Comparison of ENCODE assay signal across 10 cellular contexts in the genomic region with DNA sequence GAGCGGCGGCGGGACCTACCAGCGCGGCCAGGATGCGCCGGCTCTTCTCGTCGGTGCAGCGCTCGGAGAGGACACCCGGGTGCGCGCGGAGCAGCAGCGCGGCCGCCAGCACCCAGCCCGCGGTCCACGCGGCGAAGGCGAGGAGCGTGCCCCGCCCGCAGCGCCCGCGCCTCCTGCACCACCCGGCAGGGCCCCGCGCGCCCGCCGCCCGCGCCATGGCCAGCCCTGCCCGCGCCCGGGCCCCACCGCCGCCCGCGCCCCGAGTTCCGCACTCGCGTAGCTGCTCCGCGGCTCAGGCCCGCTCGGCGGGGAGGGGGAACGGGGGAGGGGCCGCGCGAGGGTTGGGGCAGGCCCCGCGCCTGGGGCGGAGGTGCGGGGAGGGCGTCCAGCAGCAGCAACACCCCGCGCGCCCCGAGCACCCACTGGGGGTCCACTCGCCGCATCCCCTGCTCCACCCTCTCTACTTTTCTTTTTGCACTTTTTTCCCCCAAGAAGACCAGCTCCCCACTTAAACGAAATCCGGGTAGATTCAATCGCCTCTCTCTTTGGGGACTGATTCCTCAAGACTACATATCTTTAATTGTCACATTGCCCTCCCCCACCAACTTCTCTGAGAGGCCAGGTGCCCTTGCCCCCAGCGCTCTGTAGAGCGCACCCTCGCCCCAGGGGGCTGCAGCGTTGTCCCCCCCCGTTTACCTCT. TPM values are rescaled to one million over a fixed set of nuclear protein-coding genes. Genes with fewer than 3 reads are reported as not detected.
DNase-seq lines count a peak whose midpoint lies in the region; ATAC-seq, FAIRE-seq and TF ChIP-seq lines count a peak whose summit lies in the region.
"Had no signal": no experiment of that assay in that cellular context is flagged by ENCODE, and none has a peak within 500 bp of the region (broad histone marks: within the 10 kb centered on the region; RNA-seq: fewer than 3 reads in every experiment).

A gene (minus strand): TSS at position 266 of the 700 bp plus-strand sequence. CDS start 49 bp downstream, at position 217.

- no peak within 1 kb of the TSS for H3K18ac ChIP-seq in H9 (ENCODE audit: insufficient read length, low read depth, low read length)

- no peak within 1 kb of the TSS for H2BK20ac ChIP-seq in H9 (ENCODE audit: low read depth, low read length, poor library complexity, severe bottlenecking)

- H3T11ph ChIP-seq in H9 (ENCODE audit: low read length) = no peak within 1 kb of the TSS

- H3K27me3 ChIP-seq in H9 (ENCODE audit: insufficient read depth, low read length) (peaks cover 27% of the 10 kb centered on the region; the same call in 1 of the 2 replicates), iPS DF 6.9 (ENCODE audit: control insufficient read depth, insufficient read depth, low read length) (peaks cover 24% of the 10 kb centered on the region), sigmoid colon (peaks cover 19 to 57% (median 46%) of the 10 kb centered on the region in 3 donors)

- H3K4me3 ChIP-seq in iPS DF 6.9 (ENCODE audit: low read length) = peak within 1 kb of the TSS; percentile 69
- H3K4me3 ChIP-seq in sigmoid colon = peak within 1 kb of the TSS; percentile 21 to 52 (median 43)

- no peak within 1 kb of the TSS for H4K91ac ChIP-seq in H9 (ENCODE audit: insufficient read length, low read depth, low read length)

- H3K27me3 Mint-ChIP-seq in H9 (ENCODE audit: low read depth) = peaks cover 73% of the 10 kb centered on the region
- H3K27me3 Mint-ChIP-seq in activated naive CD8-positive, alpha-beta T cell treated with anti-CD3 and anti-CD28 coated beads for 36 hours = peaks cover 45% of the 10 kb centered on the region

- H3K4me1 Mint-ChIP-seq in H9 = peaks cover 12 to 24% of the 10 kb centered on the region in 2 experiments
- H3K4me1 Mint-ChIP-seq in activated naive CD8-positive, alpha-beta T cell treated with anti-CD3 and anti-CD28 coated beads for 36 hours = peaks cover 15% of the 10 kb centered on the region

- H3K27ac ChIP-seq in H9 (ENCODE audit: insufficient read length, low read depth, low read length) = no peak within 1 kb of the TSS
- H3K27ac ChIP-seq in iPS DF 6.9 (ENCODE audit: low read length) = no peak within 1 kb of the TSS
- no peak within 1 kb of the TSS for H3K27ac ChIP-seq in sigmoid colon

- H3K56ac ChIP-seq in H9 (ENCODE audit: insufficient read length, low read depth, low read length) = no peak within 1 kb of the TSS

- no peak within 1 kb of the TSS for H3K9ac ChIP-seq in H9 (ENCODE audit: extremely low read depth, insufficient read length, low read length)

- WGBS in H9 (ENCODE audit: extremely low coverage, insufficient read length, low lambda C conversion rate) = no CpG with 5 or more reads among the region's 77 CpGs
- no CpG with 5 or more reads among the region's 77 CpGs for WGBS in iPS DF 6.9 (ENCODE audit: insufficient coverage, insufficient read length)
- WGBS in sigmoid colon, 2 donors = 2% methylated on average over 77 of the region's 77 CpGs

- H2BK5ac ChIP-seq in H9 (ENCODE audit: insufficient read length, low read length) = no peak within 1 kb of the TSS

- H3K4me2 ChIP-seq in H9 (ENCODE audit: insufficient read depth, insufficient read length, low read length) = peak within 1 kb of the TSS; percentile 50

- H3K23ac ChIP-seq in H9 (ENCODE audit: insufficient read length, low read depth, low read length) = no peak within 1 kb of the TSS

- H2BK15ac ChIP-seq in H9 (ENCODE audit: low read depth, low read length) = no peak within 1 kb of the TSS

- intact Hi-C loops in sigmoid colon (cut with DNase I) = no loop called here

- no peak within 1 kb of the TSS for H2AK5ac ChIP-seq in H9 (ENCODE audit: insufficient read length, low read length)

- no peak for FAIRE-seq in urothelium cell line (lab: Jason Lieb, UNC)

- no peak within 1 kb of the TSS for H2AFZ ChIP-seq in H9 (ENCODE audit: low read length)

- TF ChIP-seq CTCF in H9 (conservative IDR thresholded peaks at IDR 0.05) (no peak), sigmoid colon (IDR thresholded peaks at IDR 0.05) (no peak)

- peak within 1 kb of the TSS; percentile 70 to 95 for H3K4me3 Mint-ChIP-seq in H9
- peak within 1 kb of the TSS; percentile 78 for H3K4me3 Mint-ChIP-seq in activated naive CD8-positive, alpha-beta T cell treated with anti-CD3 and anti-CD28 coated beads for 36 hours

- H3K4ac ChIP-seq in H9 (ENCODE audit: low read depth, low read length) = no peak within 1 kb of the TSS

- H3K79me2 ChIP-seq in H9 (ENCODE audit: insufficient read depth, low read length) = no peaks in the 10 kb centered on the region

- H3K36me3 ChIP-seq in iPS DF 6.9 (ENCODE audit: control insufficient read depth, insufficient read depth, low read length) (no peaks in the 10 kb centered on the region; the same call in 1 of the 2 replicates), sigmoid colon (no peaks in the 10 kb centered on the region)

- no peaks in the 10 kb centered on the region for H4K20me1 ChIP-seq in H9 (ENCODE audit: control insufficient read depth, insufficient read depth, insufficient read length)

- no peaks in the 10 kb centered on the region; a peak in 1 of 7 replicates for H3K36me3 Mint-ChIP-seq in H9 (ENCODE audit: insufficient read depth in 1 of 3, low read depth in 3 of 3)
- no peaks in the 10 kb centered on the region for H3K36me3 Mint-ChIP-seq in activated naive CD8-positive, alpha-beta T cell treated with anti-CD3 and anti-CD28 coated beads for 36 hours

- H3K23me2 ChIP-seq in H9 (ENCODE audit: insufficient read length, low read depth, low read length, poor library complexity, severe bottlenecking) = peaks cover 6% of the 10 kb centered on the region

- no peaks in the 10 kb centered on the region; the same call in 1 of the 2 replicates for H3K4me1 ChIP-seq in H9 (ENCODE audit: insufficient read depth, low read length)
- H3K4me1 ChIP-seq in iPS DF 6.9 (ENCODE audit: control insufficient read depth, insufficient read depth, low read length) = 0 out of 2 replicates have a peak, but pooled peaks cover 1% of the 10 kb centered on the region
- peaks cover 0 to 20% (median 19%) of the 10 kb centered on the region in 4 donors for H3K4me1 ChIP-seq in sigmoid colon

- H2BK12ac ChIP-seq in H9 (ENCODE audit: insufficient read length, low read depth, low read length) = no peak within 1 kb of the TSS

- ATAC-seq in HG03175 (IDR thresholded peaks at IDR 0.05; ENCODE audit: unreplicated experiment) = no peak

- TF ChIP-seq EP300 in sigmoid colon (IDR thresholded peaks at IDR 0.05) = no peak

- H3K9me3 Mint-ChIP-seq in H9 = no peaks in the 10 kb centered on the region; a peak in 2 of 5 replicates
- no peaks in the 10 kb centered on the region for H3K9me3 Mint-ChIP-seq in activated naive CD8-positive, alpha-beta T cell treated with anti-CD3 and anti-CD28 coated beads for 36 hours

- H3K27ac Mint-ChIP-seq in H9 = no peak within 1 kb of the TSS
- H3K27ac Mint-ChIP-seq in activated naive CD8-positive, alpha-beta T cell treated with anti-CD3 and anti-CD28 coated beads for 36 hours = no peak within 1 kb of the TSS

- DNase-seq in H9 = no peak
- peak; percentile 22 for DNase-seq in activated naive CD8-positive, alpha-beta T cell treated with anti-CD3 and anti-CD28 coated beads for 36 hours
- DNase-seq in iPS DF 6.9 (ENCODE audit: low read depth, low spot score) = no peak
- no peak for DNase-seq in sigmoid colon
- DNase-seq in urothelium cell line (ENCODE audit: low spot score) = no peak
- no peak for DNase-seq in NCI-H2171 (lab: John Stamatoyannopoulos, UW)
- no peak for DNase-seq in glomerular visceral epithelial cell (ENCODE audit: extremely low spot score)

- no peak within 1 kb of the TSS for H4K8ac ChIP-seq in H9 (replicated peaks; ENCODE audit: insufficient read length, low read depth, low read length)

- no peak within 1 kb of the TSS; the same call in 1 of the 2 replicates for H3K14ac ChIP-seq in H9 (ENCODE audit: insufficient read depth, low read length)

- H2BK120ac ChIP-seq in H9 (ENCODE audit: low read depth, low read length, poor library complexity, severe bottlenecking) = no peak within 1 kb of the TSS

- H3K9me3 ChIP-seq in H9 (ENCODE audit: control insufficient read depth, low read depth, low read length) (no peaks in the 10 kb centered on the region), iPS DF 6.9 (ENCODE audit: control insufficient read depth, insufficient read depth, low read length) (no peaks in the 10 kb centered on the region), sigmoid colon (no peaks in the 10 kb centered on the region)

- no peak within 1 kb of the TSS for H4K5ac ChIP-seq in H9 (ENCODE audit: insufficient read length, low read depth, low read length)

- no peak for TF ChIP-seq POLR2A in sigmoid colon (IDR thresholded peaks at IDR 0.05)

- H3K79me1 ChIP-seq in H9 (ENCODE audit: insufficient read depth, low read depth, low read length, poor library complexity, severe bottlenecking) = no peaks in the 10 kb centered on the region

RNA-seq across cellular contexts. Expression of the gene that starts here (rescaled TPM):
- total RNA-seq in H9 (2021) = not detected in 2 replicates
- not detected for total RNA-seq in activated naive CD8-positive, alpha-beta T cell treated with anti-CD3 and anti-CD28 coated beads for 36 hours
- total RNA-seq in sigmoid colon = 1 to 10 TPM in 2 of 4 donors, under 1 TPM in 1, not detected in 1; 0.82 to 1.1 (median 1.1) TPM
- polyA plus RNA-seq in sigmoid colon = under 1 TPM in 1 of 3 donors, not detected in 2; 0.48 TPM
- total RNA-seq: activated CD8-positive, alpha-beta memory T cell treated with anti-CD3 and anti-CD28 coated beads for 36 hours; mononuclear cell had no signal

Comparison
In these comparisons a context has a peak if more than half of its experiments do, and no peak if none do; other contexts are left out.
1. Peak in DNase-seq in activated naive CD8-positive, alpha-beta T cell treated with anti-CD3 and anti-CD28 coated beads for 36 hours; RNA of the gene not detected or under 1 TPM.